35 cellular contexts compared by ENCODE assay signal in the genomic region with DNA sequence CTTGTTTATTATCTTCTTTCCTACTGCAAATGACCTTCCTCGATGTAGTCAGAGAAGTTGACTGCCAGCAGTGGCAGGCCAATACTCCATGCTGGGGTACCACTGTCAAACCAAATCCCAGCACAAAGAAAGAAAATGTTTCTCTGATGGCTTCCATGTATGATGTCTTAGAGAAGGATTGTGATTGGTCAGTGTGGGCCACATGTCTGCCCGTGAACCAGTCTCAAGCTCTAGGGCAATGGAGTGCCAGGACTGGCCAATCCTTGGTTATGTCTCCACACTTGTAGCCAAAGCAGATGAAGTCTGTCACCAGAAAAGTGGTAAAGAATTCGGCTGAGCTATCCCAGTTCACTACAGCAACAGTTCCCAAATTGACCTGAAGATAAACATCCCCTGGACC.
"Had no signal": no experiment of that assay in that cellular context is flagged by ENCODE, and none has a peak within 500 bp of the region (broad histone marks: within the 10 kb centered on the region; RNA-seq: fewer than 3 reads in every experiment).

No MANE protein-coding gene starts in this region.

- H3K9me3 ChIP-seq: MG63 had no signal

- DNase-seq: Karpas-422, Kasumi-1, MG63, MM.1S, MV-4-11, NCI-H1048, NCI-H1092, NCI-H1092 treated with DMSO at 0.1 percent for 48 hours, NCI-H1105, NCI-H1105 treated with DMSO at 0.1 percent for 48 hours, NCI-H1417, NCI-H1417 treated with DMSO at 0.1 percent for 48 hours, NCI-H1436, NCI-H1436 treated with DMSO at 0.1 percent for 48 hours, NCI-H146, NCI-H1694, NCI-H1694 treated with DMSO at 0.1 percent for 48 hours, NCI-H187, NCI-H187 treated with DMSO at 0.1 percent for 48 hours, NCI-H1930, NCI-H2029, NCI-H2029 treated with DMSO at 0.1 percent for 48 hours, NCI-H2081, NCI-H2081 treated with DMSO at 0.1 percent for 48 hours, NCI-H2107, NCI-H2171, NCI-H2171 treated with DMSO at 0.1 percent for 48 hours, NCI-H2227 treated with DMSO at 0.1 percent for 48 hours, NCI-H226, NCI-H345, NCI-H446, NCI-H446 treated with DMSO at 0.1 percent for 48 hours, NCI-H510A, NCI-H510A treated with DMSO at 0.1 percent for 48 hours, NCI-H524 treated with DMSO at 0.1 percent for 48 hours had no signal

- H3K27me3 ChIP-seq: MG63 had no signal

- H3K36me3 ChIP-seq: MG63 had no signal

- H3K4me3 ChIP-seq: MG63 had no signal
